ENCODE assay signal across 1 cellular context in the genomic region with DNA sequence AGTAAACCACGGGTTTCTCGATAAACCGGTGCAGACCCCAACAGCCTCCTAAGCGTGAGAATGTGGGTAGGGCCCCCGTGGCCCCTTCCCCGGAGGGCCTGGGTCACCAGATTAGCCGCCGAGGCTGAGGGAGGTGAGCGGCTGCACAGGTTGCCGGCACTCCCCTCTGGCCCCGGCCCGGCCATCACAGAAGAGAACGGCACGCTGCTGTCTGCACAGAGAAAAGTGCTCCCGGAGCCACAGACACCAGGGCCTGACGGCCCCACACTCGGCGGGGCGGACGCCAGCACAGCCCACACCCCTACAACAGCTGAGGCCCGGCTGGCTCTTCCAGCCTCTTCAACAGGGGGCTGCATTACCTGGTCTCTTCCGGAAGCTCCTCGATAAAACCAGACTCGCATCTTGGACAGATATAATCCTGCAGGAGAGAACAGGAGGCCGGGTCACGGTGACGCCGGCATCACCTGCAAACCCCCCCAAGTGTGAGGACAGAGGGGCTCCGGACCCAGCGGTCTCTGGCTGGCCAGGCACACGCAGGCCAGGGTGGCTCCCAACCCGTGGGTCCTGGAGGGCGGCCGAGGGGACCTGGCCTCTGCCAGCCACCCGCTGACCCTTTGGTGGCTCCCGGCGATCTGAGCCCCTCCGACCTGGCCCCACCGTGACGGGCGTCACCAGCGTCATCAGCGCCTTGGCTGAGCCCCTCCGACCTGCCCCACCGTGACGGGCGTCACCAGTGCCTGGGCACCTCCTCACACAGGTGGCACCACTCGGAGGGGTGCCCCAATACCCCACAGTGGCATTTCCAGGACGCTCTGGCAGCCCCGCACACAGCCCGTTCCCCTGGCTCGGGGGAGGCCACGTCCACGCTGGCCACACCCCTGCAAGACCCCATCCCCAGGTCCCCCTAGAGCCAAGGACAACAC.
TF ChIP-seq lines count a peak whose summit lies in the region.

No MANE protein-coding gene starts in this region.

TF ChIP-seq in HepG2, 621 proteins besides CTCF, POLR2A, EP300 and RAD21:
- TF ChIP-seq RBFOX2 (IDR thresholded peaks at IDR 0.05; ENCODE audit: low read depth, low read length) (peak; percentile 49), AGO2 (optimal IDR thresholded peaks at IDR 0.05; ENCODE audit: low read depth, low read length) (peak; percentile 14), TERF1 (CRISPR knock-in tag; IDR thresholded peaks at IDR 0.05) (no peak)
